ENCODE assay signal across 19 cellular contexts in genomic region chr16:27611340-27611739, GRCh38.
"Had no signal": no experiment of that assay in that cellular context is flagged by ENCODE, and none has a peak within 500 bp of the region (broad histone marks: within the 10 kb centered on the region; RNA-seq: fewer than 3 reads in every experiment).

No MANE protein-coding gene starts in this region.

- H3K27ac ChIP-seq: coronary artery, heart right ventricle, left ventricle myocardium inferior, lower lobe of right lung, stomach, thoracic aorta had no signal

- H3K4me1 Mint-ChIP-seq: naive B cell had no signal

- DNase-seq: effector CD4-positive, alpha-beta T cell; heart right ventricle; hypothalamus; left ventricle myocardium inferior; lower lobe of right lung; mesenchymal stem cell; midbrain; naive B cell; nephron progenitor cell; right cardiac atrium; small intestine; stimulated activated CD4-positive, alpha-beta T cell treated with anti-CD3 and anti-CD28 coated beads, Interleukin-12 subunit alpha, Interleukin-12 subunit beta, amount 100 ng/mL, for 4 hours; stimulated activated naive CD4-positive, alpha-beta T cell; stomach; substantia nigra; trophoblast cell had no signal

- H3K27me3 ChIP-seq: heart right ventricle, stomach had no signal

- H3K9me3 ChIP-seq: heart right ventricle, left ventricle myocardium inferior, lower lobe of right lung, stomach, thoracic aorta had no signal

- H3K27me3 Mint-ChIP-seq: naive B cell had no signal

- H3K36me3 ChIP-seq: thoracic aorta had no signal

- ATAC-seq: esophagus mucosa, heart right ventricle, lower lobe of right lung, right cardiac atrium had no signal

- H3K4me3 Mint-ChIP-seq: nephron progenitor cell had no signal

- H3K4me1 ChIP-seq: heart right ventricle, left ventricle myocardium inferior, lower lobe of right lung, stomach had no signal

- H3K27ac Mint-ChIP-seq: nephron progenitor cell had no signal

- H3K4me3 ChIP-seq: coronary artery, heart right ventricle, left ventricle myocardium inferior, lower lobe of right lung, stomach, thoracic aorta had no signal
